In genomic region chr7:41921453-41921912, GRCh38 we compare ENCODE assay signal across 2 cellular contexts.
TF ChIP-seq lines count a peak whose summit lies in the region.

No MANE protein-coding gene starts in this region.

TF ChIP-seq in liver, 16 proteins besides CTCF, POLR2A, EP300 and RAD21 (continued from another document):
- TF ChIP-seq RXRA (IDR thresholded peaks at IDR 0.05) (peak; percentile 11 to 27), REST (IDR thresholded peaks at IDR 0.05) (no peak), TAF1 (conservative IDR thresholded peaks at IDR 0.05) (no peak), SP1 (IDR thresholded peaks at IDR 0.05) (peak; percentile 36)

TF ChIP-seq in HepG2, 621 proteins besides CTCF, POLR2A, EP300 and RAD21 (continued from another document):
- TF ChIP-seq ZNF770 (CRISPR knock-in tag; IDR thresholded peaks at IDR 0.05) (no peak), FUBP1 (CRISPR knock-in tag; IDR thresholded peaks at IDR 0.05; ENCODE audit: borderline replicate concordance) (no peak), CHCHD3 (CRISPR knock-in tag; IDR thresholded peaks at IDR 0.05) (no peak), MTF2 (CRISPR knock-in tag; IDR thresholded peaks at IDR 0.05; ENCODE audit: borderline replicate concordance) (no peak), LCORL (IDR thresholded peaks at IDR 0.05) (no peak), LCORL (CRISPR knock-in tag; IDR thresholded peaks at IDR 0.05) (no peak), PREB (CRISPR knock-in tag; IDR thresholded peaks at IDR 0.05) (no peak), ZNF674 (CRISPR knock-in tag; IDR thresholded peaks at IDR 0.05; ENCODE audit: low read depth) (no peak), POGK (CRISPR knock-in tag; conservative IDR thresholded peaks at IDR 0.05) (no peak), SMYD3 (CRISPR knock-in tag; IDR thresholded peaks at IDR 0.05) (no peak), ZNF513 (CRISPR knock-in tag; conservative IDR thresholded peaks at IDR 0.05) (no peak)
